1 cellular context compared by ENCODE assay signal in genomic region chr20:50449789-50450492, GRCh38.
TF ChIP-seq lines count a peak whose summit lies in the region.

No MANE protein-coding gene starts in this region.

TF ChIP-seq in GM12878, 131 proteins besides CTCF, POLR2A, EP300 and RAD21 (continued from another document):
- TF ChIP-seq, protein P1, sequence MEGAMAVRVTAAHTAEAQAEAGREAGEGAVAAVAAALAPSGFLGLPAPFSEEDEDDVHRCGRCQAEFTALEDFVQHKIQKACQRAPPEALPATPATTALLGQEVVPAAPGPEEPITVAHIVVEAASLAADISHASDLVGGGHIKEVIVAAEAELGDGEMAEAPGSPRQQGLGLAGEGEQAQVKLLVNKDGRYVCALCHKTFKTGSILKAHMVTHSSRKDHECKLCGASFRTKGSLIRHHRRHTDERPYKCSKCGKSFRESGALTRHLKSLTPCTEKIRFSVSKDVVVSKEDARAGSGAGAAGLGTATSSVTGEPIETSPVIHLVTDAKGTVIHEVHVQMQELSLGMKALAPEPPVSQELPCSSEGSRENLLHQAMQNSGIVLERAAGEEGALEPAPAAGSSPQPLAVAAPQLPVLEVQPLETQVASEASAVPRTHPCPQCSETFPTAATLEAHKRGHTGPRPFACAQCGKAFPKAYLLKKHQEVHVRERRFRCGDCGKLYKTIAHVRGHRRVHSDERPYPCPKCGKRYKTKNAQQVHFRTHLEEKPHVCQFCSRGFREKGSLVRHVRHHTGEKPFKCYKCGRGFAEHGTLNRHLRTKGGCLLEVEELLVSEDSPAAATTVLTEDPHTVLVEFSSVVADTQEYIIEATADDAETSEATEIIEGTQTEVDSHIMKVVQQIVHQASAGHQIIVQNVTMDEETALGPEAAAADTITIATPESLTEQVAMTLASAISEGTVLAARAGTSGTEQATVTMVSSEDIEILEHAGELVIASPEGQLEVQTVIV (IDR thresholded peaks at IDR 0.05; ENCODE audit: borderline replicate concordance, partially characterized antibody) = no peak
- TF ChIP-seq ZNF384 (IDR thresholded peaks at IDR 0.05; ENCODE audit: borderline replicate concordance, low read depth, low read length) (no peak; the same call in 1 of the 2 replicates), RELB (IDR thresholded peaks at IDR 0.05; ENCODE audit: low read depth) (no peak), NRF1 (conservative IDR thresholded peaks at IDR 0.05; ENCODE audit: low read depth, low read length) (no peak), TCF12 (IDR thresholded peaks at IDR 0.05; ENCODE audit: low read depth, low read length) (peak; percentile 60; the same call in 1 of the 2 replicates), BCL11A (IDR thresholded peaks at IDR 0.05; ENCODE audit: low read depth, low read length) (peak; percentile 58; the same call in 1 of the 2 replicates), YY1 (IDR thresholded peaks at IDR 0.05; ENCODE audit: low read depth, low read length) (no peak), CEBPB (IDR thresholded peaks at IDR 0.05; ENCODE audit: borderline replicate concordance in 1 of 2, low read depth in 2 of 2, low read length in 2 of 2) (no peak), ZNF687 (IDR thresholded peaks at IDR 0.05) (no peak), ZZZ3 (IDR thresholded peaks at IDR 0.05; ENCODE audit: control insufficient read depth, insufficient read length, low read depth) (no peak), SIX5 (IDR thresholded peaks at IDR 0.05; ENCODE audit: low read depth, low read length, severe bottlenecking) (no peak), SIN3A (IDR thresholded peaks at IDR 0.05; ENCODE audit: low read depth, low read length) (no peak), RAD51 (IDR thresholded peaks at IDR 0.05) (no peak), FOXM1 (IDR thresholded peaks at IDR 0.05; ENCODE audit: low read depth, low read length) (no peak), STAT3 (IDR thresholded peaks at IDR 0.05; ENCODE audit: low read depth, low read length) (no peak), KDM1A (IDR thresholded peaks at IDR 0.05; ENCODE audit: borderline replicate concordance) (no peak), ATF2 (IDR thresholded peaks at IDR 0.05; ENCODE audit: low read length) (0 out of 2 replicates have a peak, but pooled peaks have one; percentile 32), IKZF2 (IDR thresholded peaks at IDR 0.05) (no peak), CBFB (IDR thresholded peaks at IDR 0.05; ENCODE audit: low read depth) (no peak), TCF7 (IDR thresholded peaks at IDR 0.05; ENCODE audit: borderline replicate concordance) (no peak), SMARCA5 (IDR thresholded peaks at IDR 0.05) (no peak), SP1 (IDR thresholded peaks at IDR 0.05; ENCODE audit: low read depth, low read length) (no peak), NKRF (conservative IDR thresholded peaks at IDR 0.05) (no peak), MYC (IDR thresholded peaks at IDR 0.05; ENCODE audit: insufficient read depth, insufficient read length, insufficient replicate concordance, low read length, severe bottlenecking) (no peak), LARP7 (IDR thresholded peaks at IDR 0.05) (no peak), IRF4 (IDR thresholded peaks at IDR 0.05; ENCODE audit: low read depth, low read length) (no peak)
- TF ChIP-seq, protein P2, sequence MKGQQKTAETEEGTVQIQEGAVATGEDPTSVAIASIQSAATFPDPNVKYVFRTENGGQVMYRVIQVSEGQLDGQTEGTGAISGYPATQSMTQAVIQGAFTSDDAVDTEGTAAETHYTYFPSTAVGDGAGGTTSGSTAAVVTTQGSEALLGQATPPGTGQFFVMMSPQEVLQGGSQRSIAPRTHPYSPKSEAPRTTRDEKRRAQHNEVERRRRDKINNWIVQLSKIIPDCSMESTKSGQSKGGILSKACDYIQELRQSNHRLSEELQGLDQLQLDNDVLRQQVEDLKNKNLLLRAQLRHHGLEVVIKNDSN (IDR thresholded peaks at IDR 0.05; ENCODE audit: borderline replicate concordance, extremely low read length, insufficient read depth, low read depth, low read length) = no peak
TF ChIP-seq in GM12878: peak in this region for 6.
